In genomic region chr12:31773223-31773750, GRCh38 we compare ENCODE assay signal across 11 cellular contexts. TPM values are rescaled to one million over a fixed set of nuclear protein-coding genes. Genes with fewer than 3 reads are reported as not detected.
DNase-seq lines count a peak whose midpoint lies in the region; ATAC-seq and TF ChIP-seq lines count a peak whose summit lies in the region.
"Had no signal": no experiment of that assay in that cellular context is flagged by ENCODE, and none has a peak within 500 bp of the region (broad histone marks: within the 10 kb centered on the region; RNA-seq: fewer than 3 reads in every experiment).

No MANE protein-coding gene starts in this region.

- BruUV-seq in Panc1 (replicated peaks; lab: Mats Ljungman, UMichigan) = no TSS peak

- H3K4me3 Mint-ChIP-seq in natural killer cell treated with Interleukin-12 subunit alpha and Interleukin-12 subunit beta and Interleukin-15 and Interleukin-18, amount 100 ng/mL, for 72 hours = no peak overlapping the region
- H3K4me3 Mint-ChIP-seq: activated T-cell treated with anti-CD3 and anti-CD28 coated beads, Interleukin-2, amount 50 U/mL, for 4 hours; CD14-positive monocyte had no signal

- CTCF ChIA-PET in Panc1 (lab: Charles Lee) = interaction anchor here (0.6 kb wide), 1 partner anchor 39 kb away, joined by 3 read pairs; no protein-coding TSS in a partner anchor

- in situ Hi-C loops in Panc1 (cut with HindIII; ENCODE audit: low pct_unique_long_range_greater_than_20kb, low sequenced_read_pairs) = no loop called here

- peaks cover 3 to 11% of the 10 kb centered on the region in 2 donors for H3K4me1 Mint-ChIP-seq in natural killer cell treated with Interleukin-12 subunit alpha and Interleukin-12 subunit beta and Interleukin-15 and Interleukin-18, amount 100 ng/mL, for 72 hours (ENCODE audit: low read depth in 2 of 2)

- H3K27ac ChIP-seq in Panc1 (ENCODE audit: low read length) = no peak overlapping the region
- H3K27ac ChIP-seq in liver (ENCODE audit: low read depth in 1 of 2, low read length in 2 of 2) = peak overlapping the region; percentile 39 to 70

- no peak overlapping the region for H3K4me3 ChIP-seq in Panc1 (ENCODE audit: low read depth in 2 of 2, low read length in 2 of 2)
- H3K4me3 ChIP-seq in liver (ENCODE audit: low read depth in 1 of 3, low read length in 3 of 3) = no peak overlapping the region

- H3K27me3 ChIP-seq in Panc1 (ENCODE audit: control insufficient read depth, insufficient read depth, low read length) (no peaks in the 10 kb centered on the region), liver (ENCODE audit: control insufficient read depth in 4 of 4, insufficient read depth in 4 of 4, low read length in 3 of 4) (no peaks in the 10 kb centered on the region)

- H3K9ac ChIP-seq in liver (ENCODE audit: low read depth in 1 of 2, low read length in 2 of 2) = no peak overlapping the region

- no peak overlapping the region for H3K27ac Mint-ChIP-seq in natural killer cell treated with Interleukin-12 subunit alpha and Interleukin-12 subunit beta and Interleukin-15 and Interleukin-18, amount 100 ng/mL, for 72 hours

- H3K4me1 ChIP-seq in Panc1 (ENCODE audit: control insufficient read depth, insufficient read depth, low read length) (no peaks in the 10 kb centered on the region), liver (ENCODE audit: control insufficient read depth in 4 of 4, insufficient read depth in 4 of 4, low read length in 3 of 4) (peaks cover 2 to 21% (median 19%) of the 10 kb centered on the region in 4 donors)

- POLR2A ChIA-PET in Panc1 (lab: Charles Lee) = no interaction called here

- intact Hi-C loops in Panc1 (cut with micrococcal nuclease; ENCODE audit: unreplicated experiment) (no loop called here), left colon (cut with DNase I, micrococcal nuclease) (no loop called here), Right ventricle myocardium inferior (cut with DNase I) (no loop called here)

- no peaks in the 10 kb centered on the region for H3K9me3 Mint-ChIP-seq in natural killer cell treated with Interleukin-12 subunit alpha and Interleukin-12 subunit beta and Interleukin-15 and Interleukin-18, amount 100 ng/mL, for 72 hours
- H3K9me3 Mint-ChIP-seq: activated T-cell treated with anti-CD3 and anti-CD28 coated beads, Interleukin-2, amount 50 U/mL, for 4 hours had no signal

- H3K36me3 Mint-ChIP-seq in natural killer cell treated with Interleukin-12 subunit alpha and Interleukin-12 subunit beta and Interleukin-15 and Interleukin-18, amount 100 ng/mL, for 72 hours = no peaks in the 10 kb centered on the region
- H3K36me3 Mint-ChIP-seq: CD14-positive monocyte had no signal

- 35% methylated on average over 2 of the region's 2 CpGs for WGBS in liver

- ATAC-seq in GM21723 (IDR thresholded peaks at IDR 0.05; ENCODE audit: unreplicated experiment) = peak; percentile 46
- ATAC-seq in Panc1 = peak; percentile 56; the same call in 1 of the 2 replicates
- ATAC-seq in left colon = no peak
- no peak for ATAC-seq in natural killer cell treated with Interleukin-12 subunit alpha and Interleukin-12 subunit beta and Interleukin-15 and Interleukin-18, amount 100 ng/mL, for 72 hours
- ATAC-seq in Right ventricle myocardium inferior = no peak

- no peaks in the 10 kb centered on the region for H3K9me3 ChIP-seq in Panc1 (ENCODE audit: control insufficient read depth, insufficient read depth, low read depth, low read length)
- H3K9me3 ChIP-seq in liver (ENCODE audit: control insufficient read depth in 4 of 4, low read length in 3 of 4) = no peaks in the 10 kb centered on the region

- DNase-seq in COLO668 (lab: John Stamatoyannopoulos, UW; ENCODE audit: unreplicated experiment) = peak; percentile 19
- DNase-seq in Panc1 (ENCODE audit: low read depth, low spot score) = no peak
- DNase-seq in NOMO-1 treated with DMSO at 0.1 percent for 48 hours (lab: John Stamatoyannopoulos, UW; ENCODE audit: unreplicated experiment) = no peak
- no peak for DNase-seq in left colon
- DNase-seq in natural killer cell treated with Interleukin-12 subunit alpha and Interleukin-12 subunit beta and Interleukin-15 and Interleukin-18, amount 100 ng/mL, for 72 hours (ENCODE audit: low spot score) = no peak
- DNase-seq in Right ventricle myocardium inferior (ENCODE audit: missing footprints) = no peak
- DNase-seq: activated T-cell treated with anti-CD3 and anti-CD28 coated beads, Interleukin-2, amount 50 U/mL, for 4 hours; NCI-H1436 had no signal

- peaks cover 0 to 3% of the 10 kb centered on the region in 2 donors for H3K27me3 Mint-ChIP-seq in natural killer cell treated with Interleukin-12 subunit alpha and Interleukin-12 subunit beta and Interleukin-15 and Interleukin-18, amount 100 ng/mL, for 72 hours

- TF ChIP-seq CTCF in Panc1 (IDR thresholded peaks at IDR 0.05) (no peak), liver (IDR thresholded peaks at IDR 0.05; ENCODE audit: low read depth, low read length, missing input control) (no peak)

- H3K36me3 ChIP-seq in Panc1 (ENCODE audit: control insufficient read depth, insufficient read depth, low read length) (no peaks in the 10 kb centered on the region), liver (ENCODE audit: control insufficient read depth in 4 of 4, insufficient read depth in 3 of 4, low read depth in 1 of 4, low read length in 3 of 4) (no peaks in the 10 kb centered on the region)

- TF ChIP-seq RAD21 in liver (IDR thresholded peaks at IDR 0.05) = peak in 1 of 2 donors; percentile 56

TF ChIP-seq in liver, 16 proteins besides CTCF, POLR2A, EP300 and RAD21 (continues in another document):
- TF ChIP-seq JUND (IDR thresholded peaks at IDR 0.05) (peak; percentile 57 to 69), TAF1 (conservative IDR thresholded peaks at IDR 0.05) (no peak), MAX (IDR thresholded peaks at IDR 0.05) (peak; percentile 66), HNF4A (conservative IDR thresholded peaks at IDR 0.05) (peak; percentile 83 to 87), NR2F2 (IDR thresholded peaks at IDR 0.05) (peak; percentile 73), EGR1 (IDR thresholded peaks at IDR 0.05; ENCODE audit: low read depth in 2 of 2) (peak in 1 of 2 donors; percentile 37), FOXA1 (IDR thresholded peaks at IDR 0.05) (peak; percentile 77), ATF3 (IDR thresholded peaks at IDR 0.05) (peak; percentile 62), FOXA2 (IDR thresholded peaks at IDR 0.05) (peak; percentile 81), REST (IDR thresholded peaks at IDR 0.05) (peak; percentile 61), RXRA (IDR thresholded peaks at IDR 0.05) (peak; percentile 84 to 87), GABPA (IDR thresholded peaks at IDR 0.05 in 1 of 2, conservative IDR thresholded peaks at IDR 0.05 in 1 of 2) (peak in 1 of 2 donors; percentile 13), YY1 (IDR thresholded peaks at IDR 0.05) (peak; percentile 75), SP1 (IDR thresholded peaks at IDR 0.05) (peak; percentile 81), HNF4G (IDR thresholded peaks at IDR 0.05) (peak; percentile 63)

RNA-seq across cellular contexts. Expression of gene AMN1, which starts 44.5 kb away (rescaled TPM):
- total RNA-seq in Panc1 (2021; ENCODE audit: unreplicated experiment) = 16.4 TPM
- 11.0 TPM for polyA plus RNA-seq in Panc1 (2012; ENCODE audit: insufficient read length)
- total RNA-seq in liver = 1 to 10 TPM; 4.9 to 5.2 TPM
- 1 to 10 TPM; 1.9 to 2.6 TPM for polyA plus RNA-seq in liver
- 1 to 10 TPM; 3.0 to 6.8 TPM for total RNA-seq in left colon
- total RNA-seq in natural killer cell treated with Interleukin-12 subunit alpha and Interleukin-12 subunit beta and Interleukin-15 and Interleukin-18, amount 100 ng/mL, for 72 hours = 1 to 10 TPM; 2.9 to 3.6 TPM
- total RNA-seq in Right ventricle myocardium inferior = 11.5 TPM

Comparison
In these comparisons a context has a peak if more than half of its experiments do, and no peak if none do; other contexts are left out.
1. ATAC-seq: peak in GM21723 (single experiment) and Panc1 (single experiment); none in left colon (single experiment), natural killer cell treated with Interleukin-12 subunit alpha and Interleukin-12 subunit beta and Interleukin-15 and Interleukin-18, amount 100 ng/mL, for 72 hours (0 of 2) and Right ventricle myocardium inferior (single experiment).